8 cellular contexts compared by ENCODE assay signal in the genomic region with DNA sequence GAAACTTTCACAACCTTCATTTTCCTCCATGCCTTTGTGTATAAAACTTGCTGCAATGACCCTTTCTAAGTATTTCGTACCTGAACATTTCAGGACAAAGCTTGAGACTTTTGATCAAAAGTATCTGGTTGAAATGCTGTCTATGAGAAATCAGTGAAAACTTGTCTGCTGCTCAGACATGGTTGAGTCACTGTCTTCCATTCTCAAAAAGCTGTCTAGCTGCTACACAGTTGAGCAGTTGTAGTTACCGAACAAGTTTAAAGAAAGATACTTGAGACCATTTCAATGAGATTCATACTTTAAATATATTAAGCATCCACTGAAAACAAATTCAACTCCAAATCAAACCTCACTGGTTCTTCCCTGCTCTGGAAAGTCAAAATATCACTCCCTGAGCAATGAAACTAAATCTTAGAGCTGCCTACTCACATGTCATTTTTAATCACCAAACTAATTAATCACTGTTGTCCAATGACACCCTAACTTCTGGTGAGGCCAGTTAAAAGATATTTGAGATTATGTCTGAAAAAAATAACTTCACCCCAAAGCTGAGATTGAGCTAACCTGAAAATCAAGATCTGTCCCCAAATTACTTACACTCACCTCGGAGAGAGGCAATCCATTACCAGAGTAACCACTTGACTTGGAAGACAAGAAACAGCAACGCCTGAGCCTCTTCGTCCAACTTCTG. TPM values are rescaled to one million over a fixed set of nuclear protein-coding genes. Genes with fewer than 3 reads are reported as not detected.
A peak's percentile ranks its signal among the peaks of the same experiment; 100 is the strongest.
DNase-seq lines count a peak whose midpoint lies in the region; ATAC-seq and TF ChIP-seq lines count a peak whose summit lies in the region.

No MANE protein-coding gene starts in this region.

- H3K27me3 ChIP-seq in colonic mucosa (no peaks in the 10 kb centered on the region), left lung (peaks cover 0 to 12% of the 10 kb centered on the region in 2 donors), spleen (replicated peaks in 1 of 7) (peaks cover 0 to 37% (median 0%) of the 10 kb centered on the region in 7 donors)

- H3K9ac ChIP-seq in colonic mucosa (ENCODE audit: low read depth in 2 of 2, low read length in 2 of 2) = peak overlapping the region in 1 of 2 donors; percentile 36

- H3K27me3 Mint-ChIP-seq in activated naive CD4-positive, alpha-beta T cell treated with anti-CD3 and anti-CD28 coated beads, Interleukin-2, amount 10 ng/mL, durations not matched to agents 7 days and 5 days = peaks cover 44% of the 10 kb centered on the region

- no peak for DNase-seq in HEK293T (ENCODE audit: extremely low spot score)
- DNase-seq in colonic mucosa = no peak
- no peak for DNase-seq in left lung
- no peak for DNase-seq in spleen
- no peak for DNase-seq in activated naive CD4-positive, alpha-beta T cell treated with anti-CD3 and anti-CD28 coated beads, Interleukin-2, amount 50 U/mL, for 16 hours
- no peak for DNase-seq in activated naive CD4-positive, alpha-beta T cell treated with anti-CD3 and anti-CD28 coated beads, Interleukin-2, amount 10 ng/mL, durations not matched to agents 7 days and 5 days

- no peak for TF ChIP-seq CTCF in colonic mucosa (IDR thresholded peaks at IDR 0.05)
- TF ChIP-seq CTCF in left lung (IDR thresholded peaks at IDR 0.05) = no peak
- TF ChIP-seq CTCF in spleen (IDR thresholded peaks at IDR 0.05 in 8 of 11, conservative IDR thresholded peaks at IDR 0.05 in 3 of 11) = no peak

- POLR2A ChIA-PET in HEK293T (lab: Yijun Ruan, JAX) = interaction anchor here (1.0 to 2.3 kb wide), 4 partner anchors 9 to 29 kb away, joined by 3 to 11 read pairs (median 8); a partner anchor contains a TSS

- intact Hi-C loops in colonic mucosa (cut with DNase I) (no loop called here), left lung (cut with DNase I) (no loop called here), spleen (cut with DNase I; ENCODE audit: low total_unique reads) (no loop called here)

- no peak for TF ChIP-seq POLR2A in spleen (IDR thresholded peaks at IDR 0.05)

- no peaks in the 10 kb centered on the region for H3K4me1 Mint-ChIP-seq in activated naive CD4-positive, alpha-beta T cell treated with anti-CD3 and anti-CD28 coated beads, Interleukin-2, amount 10 ng/mL, durations not matched to agents 7 days and 5 days

- H3K9me3 ChIP-seq in colonic mucosa = no peaks in the 10 kb centered on the region
- H3K9me3 ChIP-seq in left lung = no peaks in the 10 kb centered on the region
- H3K9me3 ChIP-seq in spleen = no peaks in the 10 kb centered on the region

- WGBS in spleen, 5 donors = 61 to 78% (median 68%) methylated on average over 5 of the region's 5 CpGs

- H3K4me3 ChIP-seq in colonic mucosa = peak overlapping the region; percentile 14
- peak overlapping the region; percentile 19 to 42 for H3K4me3 ChIP-seq in left lung
- peak overlapping the region in 5 of 8 donors; percentile 3 to 49 (median 9) for H3K4me3 ChIP-seq in spleen

- H3K4me1 ChIP-seq in colonic mucosa (no peaks in the 10 kb centered on the region), left lung (peaks cover 0 to 7% of the 10 kb centered on the region in 2 donors), spleen (peaks cover 0 to 8% (median 0%) of the 10 kb centered on the region in 6 donors)

- H3K27ac ChIP-seq in colonic mucosa (peak overlapping the region; percentile 26), left lung (peak overlapping the region; percentile 64 to 75), spleen (peak overlapping the region in 6 of 8 donors; percentile 22 to 69 (median 51))

- CTCF ChIA-PET in HEK293T (lab: Yijun Ruan, JAX) = interaction anchor here (1.0 to 1.3 kb wide), 2 partner anchors 8 to 11 kb away, joined by 4 to 9 read pairs; no protein-coding TSS in a partner anchor
- CTCF ChIA-PET in activated naive CD4-positive, alpha-beta T cell treated with anti-CD3 and anti-CD28 coated beads, Interleukin-2, amount 10 ng/mL, durations not matched to agents 7 days and 5 days (lab: Charles Lee) = interaction anchor here (1.0 to 2.1 kb wide), 2 partner anchors 14 to 196 kb away, joined by 3 to 9 read pairs; no protein-coding TSS in a partner anchor

- H3K27ac Mint-ChIP-seq in activated naive CD4-positive, alpha-beta T cell treated with anti-CD3 and anti-CD28 coated beads, Interleukin-2, amount 10 ng/mL, durations not matched to agents 7 days and 5 days = no peak overlapping the region

- no peaks in the 10 kb centered on the region for H3K9me3 Mint-ChIP-seq in activated naive CD4-positive, alpha-beta T cell treated with anti-CD3 and anti-CD28 coated beads, Interleukin-2, amount 10 ng/mL, durations not matched to agents 7 days and 5 days

- ATAC-seq in left lung = no peak
- ATAC-seq in GM21619 (IDR thresholded peaks at IDR 0.05; ENCODE audit: unreplicated experiment) = no peak
- no peak for ATAC-seq in HG02981 (IDR thresholded peaks at IDR 0.05; ENCODE audit: unreplicated experiment)

- no peaks in the 10 kb centered on the region for H3K36me3 Mint-ChIP-seq in activated naive CD4-positive, alpha-beta T cell treated with anti-CD3 and anti-CD28 coated beads, Interleukin-2, amount 10 ng/mL, durations not matched to agents 7 days and 5 days

- H3K36me3 ChIP-seq in colonic mucosa (no peaks in the 10 kb centered on the region), left lung (no peaks in the 10 kb centered on the region), spleen (no peaks in the 10 kb centered on the region)

- H3K4me3 Mint-ChIP-seq in activated naive CD4-positive, alpha-beta T cell treated with anti-CD3 and anti-CD28 coated beads, Interleukin-2, amount 10 ng/mL, durations not matched to agents 7 days and 5 days = no peak overlapping the region

TF ChIP-seq in HEK293T, 16 proteins besides CTCF, POLR2A, EP300 and RAD21:
- no peak for TF ChIP-seq ARNT (IDR thresholded peaks at IDR 0.05)
- TF ChIP-seq, protein P1, sequence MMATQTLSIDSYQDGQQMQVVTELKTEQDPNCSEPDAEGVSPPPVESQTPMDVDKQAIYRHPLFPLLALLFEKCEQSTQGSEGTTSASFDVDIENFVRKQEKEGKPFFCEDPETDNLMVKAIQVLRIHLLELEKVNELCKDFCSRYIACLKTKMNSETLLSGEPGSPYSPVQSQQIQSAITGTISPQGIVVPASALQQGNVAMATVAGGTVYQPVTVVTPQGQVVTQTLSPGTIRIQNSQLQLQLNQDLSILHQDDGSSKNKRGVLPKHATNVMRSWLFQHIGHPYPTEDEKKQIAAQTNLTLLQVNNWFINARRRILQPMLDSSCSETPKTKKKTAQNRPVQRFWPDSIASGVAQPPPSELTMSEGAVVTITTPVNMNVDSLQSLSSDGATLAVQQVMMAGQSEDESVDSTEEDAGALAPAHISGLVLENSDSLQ (IDR thresholded peaks at IDR 0.05) = peak; percentile 82

RNA-seq across cellular contexts. Expression of a gene that starts 0.5 kb away (rescaled TPM):
- total RNA-seq in colonic mucosa (1 to 10 TPM; 2.8 to 7.1 TPM), left lung (100 to 1,000 TPM in 1 of 2 donors, 10 to 100 TPM in 1; 63.1 to 164 TPM), spleen (10 to 100 TPM in 1 of 7 donors, 1 to 10 TPM in 6; 1.3 to 19.8 (median 4.3) TPM)
- polyA plus RNA-seq in spleen = 1 to 10 TPM; 2.3 to 3.2 (median 2.5) TPM

RNA-seq across cellular contexts. Expression of a gene that starts 28.7 kb away (rescaled TPM):
- total RNA-seq in colonic mucosa = 10 to 100 TPM; 29.0 to 35.5 TPM
- 10 to 100 TPM; 22.9 to 23.6 TPM for total RNA-seq in left lung
- 10 to 100 TPM; 11.5 to 23.5 (median 19.2) TPM for total RNA-seq in spleen
- 10 to 100 TPM in 2 of 3 donors, 1 to 10 TPM in 1; 9.3 to 19.2 (median 13.2) TPM for polyA plus RNA-seq in spleen
